Comparison of ENCODE assay signal across 21 cellular contexts in the genomic region with DNA sequence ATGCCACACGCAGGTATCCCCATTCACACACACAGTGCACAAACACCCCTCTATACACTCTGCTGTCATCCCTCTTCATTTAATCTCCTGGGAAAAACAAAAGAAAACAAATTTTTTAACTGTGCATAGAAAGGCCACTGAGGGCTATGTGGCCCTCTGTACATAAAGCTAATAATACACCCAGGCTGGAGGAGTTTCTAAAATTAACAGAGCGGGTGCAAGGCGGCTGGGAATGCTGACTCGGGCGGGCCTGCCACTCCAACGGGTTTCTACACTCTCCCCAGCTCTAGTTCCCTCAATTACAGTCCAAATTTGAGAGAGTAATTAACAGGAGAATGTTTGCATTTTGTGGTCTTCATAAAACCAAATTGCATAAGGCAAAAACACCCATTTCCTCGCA. TPM values are rescaled to one million over a fixed set of nuclear protein-coding genes. Genes with fewer than 3 reads are reported as not detected.
DNase-seq lines count a peak whose midpoint lies in the region; ATAC-seq and TF ChIP-seq lines count a peak whose summit lies in the region.
"Had no signal": no experiment of that assay in that cellular context is flagged by ENCODE, and none has a peak within 500 bp of the region (broad histone marks: within the 10 kb centered on the region; RNA-seq: fewer than 3 reads in every experiment).

No MANE protein-coding gene starts in this region.

- intact Hi-C loops in left cardiac atrium (cut with DNase I) (no loop called here), PC-3 (cut with micrococcal nuclease) (no loop called here)

- BruUV-seq in PC-3 (replicated peaks; lab: Mats Ljungman, UMichigan): no TSS peak

- no peak overlapping the region for H3K4me3 Mint-ChIP-seq in type B pancreatic cell
- H3K4me3 Mint-ChIP-seq: B cell; CD4-positive, alpha-beta T cell; IgD-negative memory B cell; T-helper 1 cell treated with Interleukin-12 subunit alpha and Interleukin-12 subunit beta and Interleukin-4 antibody, amounts not matched to agents 30 μg/mL and 1 μg/mL, for 36 hours had no signal

- H3K27ac Mint-ChIP-seq in type B pancreatic cell: no peak overlapping the region
- H3K27ac Mint-ChIP-seq: B cell; CD4-positive, alpha-beta T cell; IgD-negative memory B cell; T-helper 1 cell treated with Interleukin-12 subunit alpha and Interleukin-12 subunit beta and Interleukin-4 antibody, amounts not matched to agents 30 μg/mL and 1 μg/mL, for 36 hours had no signal

- DNase-seq in NCI-H187 treated with DMSO at 0.1 percent for 48 hours (lab: John Stamatoyannopoulos, UW) (peak; percentile 33), NCI-H187 (lab: John Stamatoyannopoulos, UW) (no peak), NCI-H1436 treated with DMSO at 0.1 percent for 48 hours (lab: John Stamatoyannopoulos, UW) (peak; percentile 67), NCI-H748 (lab: John Stamatoyannopoulos, UW; ENCODE audit: unreplicated experiment) (peak; percentile 91), left cardiac atrium (no peak), type B pancreatic cell (ENCODE audit: extremely low spot score, unreplicated experiment) (no peak), DMS 273 treated with DMSO at 0.1 percent for 48 hours (lab: John Stamatoyannopoulos, UW) (no peak), PC-3 (no peak)
- DNase-seq: CD4-positive, alpha-beta T cell; DND-41; GM23248; Kasumi-1; NCI-H2227 treated with DMSO at 0.1 percent for 48 hours; NCI-H82 had no signal

- ATAC-seq in left cardiac atrium (peak; percentile 16 to 32), PC-3 (no peak)
- ATAC-seq: HCT116, Panc1 had no signal

- no peak overlapping the region for H3K4me2 ChIP-seq in PC-3 (ENCODE audit: low read length)

- POLR2A ChIA-PET in PC-3 (lab: Charles Lee; ENCODE audit: unreplicated experiment): no interaction called here

- no peaks in the 10 kb centered on the region for H3K9me3 ChIP-seq in PC-3 (ENCODE audit: low read length)

- no peaks in the 10 kb centered on the region for H3K9me3 Mint-ChIP-seq in type B pancreatic cell

- no peak overlapping the region for H2AFZ ChIP-seq in PC-3 (ENCODE audit: low read length)
- H2AFZ ChIP-seq: GM23248 had no signal

- H3K4me1 Mint-ChIP-seq in type B pancreatic cell (ENCODE audit: unreplicated experiment): no peaks in the 10 kb centered on the region
- H3K4me1 Mint-ChIP-seq: B cell, IgD-negative memory B cell had no signal

- CTCF ChIA-PET in PC-3 (lab: Charles Lee): no interaction called here

- no peak overlapping the region for H3K9ac ChIP-seq in PC-3 (ENCODE audit: low read length)
- H3K9ac ChIP-seq: GM23248 had no signal

- H3K4me3 ChIP-seq in PC-3 (ENCODE audit: low read length): no peak overlapping the region
- H3K4me3 ChIP-seq: GM23248 had no signal

- TF ChIP-seq CTCF in type B pancreatic cell (conservative IDR thresholded peaks at IDR 0.05) (no peak), PC-3 (conservative IDR thresholded peaks at IDR 0.05; ENCODE audit: low read depth, low read length) (no peak)

- H3K36me3 Mint-ChIP-seq in type B pancreatic cell: no peaks in the 10 kb centered on the region

- no peaks in the 10 kb centered on the region for H3K4me1 ChIP-seq in PC-3 (ENCODE audit: insufficient read depth, low read length)

- H4K20me1 ChIP-seq in PC-3 (ENCODE audit: low read length): no peaks in the 10 kb centered on the region

- H3K9me2 ChIP-seq in PC-3 (replicated peaks; ENCODE audit: low read length): no peaks in the 10 kb centered on the region

- no peak overlapping the region for H3K27ac ChIP-seq in PC-3 (ENCODE audit: low read length)
- H3K27ac ChIP-seq: 22Rv1, GM23248, HL-60 had no signal

- peaks cover 7% of the 10 kb centered on the region for H3K27me3 Mint-ChIP-seq in type B pancreatic cell
- H3K27me3 Mint-ChIP-seq: B cell had no signal

- no peaks in the 10 kb centered on the region for H3K79me2 ChIP-seq in PC-3 (ENCODE audit: low read length)

- no peaks in the 10 kb centered on the region for H3K36me3 ChIP-seq in PC-3 (ENCODE audit: low read depth, low read length)

- no peaks in the 10 kb centered on the region for H3F3A ChIP-seq in PC-3 (ENCODE audit: low read length, unreplicated experiment)

- peaks cover 10% of the 10 kb centered on the region; the same call in 1 of the 2 replicates for H3K27me3 ChIP-seq in PC-3 (ENCODE audit: low read length)

RNA-seq across cellular contexts. Expression of gene HCN4, which starts 23.1 kb away (rescaled TPM):
- total RNA-seq in left cardiac atrium (1 to 10 TPM; 5.9 to 7.7 TPM), type B pancreatic cell (ENCODE audit: low replicate concordance) (3.8 and 6.6 TPM in 2 replicates), PC-3 (2014; rRNA removed) (not detected in 2 replicates)
- total RNA-seq: B cell; CD4-positive, alpha-beta T cell; GM23248 had no signal

Comparison
In these comparisons a context has a peak if more than half of its experiments do, and no peak if none do; other contexts are left out.
1. DNase-seq: peak in NCI-H187 treated with DMSO at 0.1 percent for 48 hours (single experiment), NCI-H1436 treated with DMSO at 0.1 percent for 48 hours (single experiment) and NCI-H748 (single experiment); none in NCI-H187 (0 of 2), left cardiac atrium (single experiment), type B pancreatic cell (single experiment), DMS 273 treated with DMSO at 0.1 percent for 48 hours (single experiment) and PC-3 (single experiment).